Comparison of ENCODE assay signal across 1 cellular context in genomic region chr12:57606399-57606798, GRCh38.
TF ChIP-seq lines count a peak whose summit lies in the region.

No MANE protein-coding gene starts in this region.

TF ChIP-seq in WTC11, 78 proteins besides CTCF, POLR2A, EP300 and RAD21 (continued from another document):
- no peak for TF ChIP-seq ZNF512 (CRISPR knock-in tag; IDR thresholded peaks at IDR 0.05; ENCODE audit: borderline replicate concordance)
- TF ChIP-seq, protein P1, sequence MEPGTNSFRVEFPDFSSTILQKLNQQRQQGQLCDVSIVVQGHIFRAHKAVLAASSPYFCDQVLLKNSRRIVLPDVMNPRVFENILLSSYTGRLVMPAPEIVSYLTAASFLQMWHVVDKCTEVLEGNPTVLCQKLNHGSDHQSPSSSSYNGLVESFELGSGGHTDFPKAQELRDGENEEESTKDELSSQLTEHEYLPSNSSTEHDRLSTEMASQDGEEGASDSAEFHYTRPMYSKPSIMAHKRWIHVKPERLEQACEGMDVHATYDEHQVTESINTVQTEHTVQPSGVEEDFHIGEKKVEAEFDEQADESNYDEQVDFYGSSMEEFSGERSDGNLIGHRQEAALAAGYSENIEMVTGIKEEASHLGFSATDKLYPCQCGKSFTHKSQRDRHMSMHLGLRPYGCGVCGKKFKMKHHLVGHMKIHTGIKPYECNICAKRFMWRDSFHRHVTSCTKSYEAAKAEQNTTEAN (CRISPR knock-in tag; IDR thresholded peaks at IDR 0.05) = no peak
- TF ChIP-seq, protein P2, sequence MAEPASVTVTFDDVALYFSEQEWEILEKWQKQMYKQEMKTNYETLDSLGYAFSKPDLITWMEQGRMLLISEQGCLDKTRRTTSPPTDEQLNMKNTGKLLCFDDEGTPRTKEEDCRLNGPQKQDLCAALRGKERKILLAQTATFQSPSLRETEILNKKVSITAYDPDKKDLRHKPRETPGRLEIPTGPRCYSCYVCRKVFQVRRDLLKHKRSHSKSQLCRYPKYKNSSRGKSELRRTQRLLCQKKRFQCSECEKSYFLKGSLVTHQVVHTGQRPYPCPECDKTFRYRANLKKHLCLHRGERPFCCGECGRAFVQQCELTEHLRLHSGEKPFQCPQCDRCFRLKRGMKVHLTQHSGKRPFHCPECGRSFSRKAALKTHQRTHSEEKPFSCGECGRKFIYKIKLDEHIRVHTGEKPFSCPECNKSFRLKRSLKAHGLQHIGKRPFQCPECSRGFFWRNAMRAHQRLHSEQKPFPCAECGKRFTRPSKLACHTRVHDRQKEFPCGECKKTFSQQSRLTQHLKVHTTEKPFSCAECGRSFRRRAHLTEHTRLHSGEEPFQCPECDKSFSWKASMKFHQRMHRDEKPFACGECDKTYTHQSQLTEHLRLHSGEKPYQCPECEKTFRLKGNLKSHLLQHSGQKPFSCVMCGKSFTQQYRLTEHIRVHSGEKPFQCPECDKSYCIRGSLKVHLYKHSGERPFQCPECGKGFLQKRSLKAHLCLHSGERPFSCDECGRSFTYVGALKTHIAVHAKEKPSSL (CRISPR knock-in tag; conservative IDR thresholded peaks at IDR 0.05) = no peak
- no peak for TF ChIP-seq GRHL2 (CRISPR knock-in tag; IDR thresholded peaks at IDR 0.05; ENCODE audit: insufficient replicate concordance, severe bottlenecking)
- TF ChIP-seq CREM (CRISPR knock-in tag; IDR thresholded peaks at IDR 0.05) = no peak
